Comparison of ENCODE assay signal across 18 cellular contexts in genomic region chr2:237982039-237982725, GRCh38.
"Had no signal": no experiment of that assay in that cellular context is flagged by ENCODE, and none has a peak within 500 bp of the region (broad histone marks: within the 10 kb centered on the region; RNA-seq: fewer than 3 reads in every experiment).

No MANE protein-coding gene starts in this region.

- H3K4me3 ChIP-seq: left lung, smooth muscle cell, suprapubic skin, upper lobe of right lung had no signal

- H3K27ac ChIP-seq: brain microvascular endothelial cell, left lung, parathyroid adenoma, RWPE1, suprapubic skin, upper lobe of right lung had no signal

- H3K4me3 Mint-ChIP-seq: activated naive CD4-positive, alpha-beta T cell treated with anti-CD3 and anti-CD28 coated beads, Interleukin-2, amount 10 ng/mL, durations not matched to agents 7 days and 5 days; dendritic cell treated with granulocyte-macrophage colony-stimulating factor and Interleukin-4, amounts not matched to agents 40 ng/mL and 50 ng/mL, for 4 days; stimulated activated memory B cell treated with anti-CD40 and anti-IgM and Interleukin-4, amounts not matched to agents 10 μg/mL and 1 μg/mL and 100 μg/mL, for 72 hours; WTC11 had no signal

- H3K9ac ChIP-seq: parathyroid adenoma had no signal

- H3K4me2 ChIP-seq: smooth muscle cell had no signal

- H3K36me3 ChIP-seq: brain microvascular endothelial cell, suprapubic skin had no signal

- H3K27me3 ChIP-seq: brain microvascular endothelial cell, left lung, suprapubic skin, upper lobe of right lung had no signal

- H3K27ac Mint-ChIP-seq: dendritic cell treated with granulocyte-macrophage colony-stimulating factor and Interleukin-4, amounts not matched to agents 40 ng/mL and 50 ng/mL, for 4 days; stimulated activated memory B cell treated with anti-CD40 and anti-IgM and Interleukin-4, amounts not matched to agents 10 μg/mL and 1 μg/mL and 100 μg/mL, for 72 hours; WTC11 had no signal

- H3K9me3 ChIP-seq: left lung, suprapubic skin, upper lobe of right lung had no signal

- H3K9me3 Mint-ChIP-seq: activated naive CD4-positive, alpha-beta T cell treated with anti-CD3 and anti-CD28 coated beads, Interleukin-2, amount 10 ng/mL, durations not matched to agents 7 days and 5 days; dendritic cell treated with granulocyte-macrophage colony-stimulating factor and Interleukin-4, amounts not matched to agents 40 ng/mL and 50 ng/mL, for 4 days; effector memory CD8-positive, alpha-beta T cell; stimulated activated memory B cell treated with anti-CD40 and anti-IgM and Interleukin-4, amounts not matched to agents 10 μg/mL and 1 μg/mL and 100 μg/mL, for 72 hours had no signal

- H2AFZ ChIP-seq: parathyroid adenoma had no signal

- H3K27me3 Mint-ChIP-seq: activated naive CD4-positive, alpha-beta T cell treated with anti-CD3 and anti-CD28 coated beads, Interleukin-2, amount 10 ng/mL, durations not matched to agents 7 days and 5 days; dendritic cell treated with granulocyte-macrophage colony-stimulating factor and Interleukin-4, amounts not matched to agents 40 ng/mL and 50 ng/mL, for 4 days; effector memory CD8-positive, alpha-beta T cell; stimulated activated memory B cell treated with anti-CD40 and anti-IgM and Interleukin-4, amounts not matched to agents 10 μg/mL and 1 μg/mL and 100 μg/mL, for 72 hours had no signal

- DNase-seq: activated CD4-positive, alpha-beta T cell treated with anti-CD3 and anti-CD28 coated beads for 48 hours; activated naive CD4-positive, alpha-beta T cell treated with anti-CD3 and anti-CD28 coated beads, Interleukin-2, amount 10 ng/mL, durations not matched to agents 7 days and 5 days; brain microvascular endothelial cell; cerebellar nuclear complex; effector memory CD8-positive, alpha-beta T cell; islet precursor cell; left lung; mesendoderm; retina; T-helper 1 cell; upper lobe of right lung had no signal

- ATAC-seq: effector memory CD8-positive, alpha-beta T cell; left lung; stimulated activated memory B cell treated with anti-CD40 and anti-IgM and Interleukin-4, amounts not matched to agents 10 μg/mL and 1 μg/mL and 100 μg/mL, for 72 hours; upper lobe of right lung; WTC11 had no signal
